In the genomic region with DNA sequence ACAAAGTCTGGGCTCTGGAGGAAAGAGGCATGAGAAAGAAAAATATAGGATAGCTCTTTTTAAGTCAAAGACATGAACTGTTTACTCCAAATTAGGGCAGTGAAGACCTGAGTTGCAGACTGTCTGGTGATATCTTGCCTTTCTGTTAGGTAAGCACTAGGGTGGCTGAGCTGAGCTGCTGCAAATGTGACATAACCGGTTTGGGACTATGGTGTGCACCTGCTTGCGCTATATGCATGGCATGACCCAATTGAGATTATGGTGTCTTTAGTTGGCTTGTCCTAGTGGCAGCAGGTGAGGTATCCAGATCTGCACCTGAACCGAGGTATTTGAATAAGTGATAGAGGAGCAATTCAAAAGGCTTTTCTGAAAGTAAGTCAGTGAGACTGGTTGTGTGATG, we compare ENCODE assay signal across 28 cellular contexts.
"Had no signal": no experiment of that assay in that cellular context is flagged by ENCODE, and none has a peak within 500 bp of the region (broad histone marks: within the 10 kb centered on the region; RNA-seq: fewer than 3 reads in every experiment).

No MANE protein-coding gene starts in this region.

- H3K4me3 ChIP-seq: esophagus squamous epithelium, hepatocyte, ovary, right lobe of liver, skin epidermis, testis, vagina had no signal

- H3K4me1 ChIP-seq: esophagus squamous epithelium, right lobe of liver, testis, vagina had no signal

- H3K4me1 Mint-ChIP-seq: central memory CD8-positive, alpha-beta T cell had no signal

- DNase-seq: activated CD4-positive, alpha-beta T cell treated with anti-CD3 and anti-CD28 coated beads for 48 hours; activated CD4-positive, alpha-beta T cell treated with anti-CD3 and anti-CD28 coated beads, Interleukin-2, amount 50 U/mL, for 48 hours; activated CD8-positive, alpha-beta memory T cell treated with anti-CD3 and anti-CD28 coated beads for 24 hours; activated effector memory CD4-positive, alpha-beta T cell treated with Interleukin-2 at 50 U/mL for 16 hours; activated naive CD4-positive, alpha-beta T cell treated with Interleukin-2 at 50 U/mL for 16 hours; anterior cingulate cortex; endodermal cell; esophagus squamous epithelium; glutamatergic neuron; left cardiac atrium; left ventricle myocardium superior; nephron progenitor cell; ovary; right lobe of liver; stimulated activated CD4-positive, alpha-beta T cell treated with anti-CD3 and anti-CD28 coated beads, Interleukin-12 subunit alpha, Interleukin-12 subunit beta, amount 100 ng/mL, for 4 hours; stimulated activated CD4-positive, alpha-beta T cell treated with anti-CD3 and anti-CD28 coated beads, Interleukin-4, amount 100 ng/mL, for 1 hour; stimulated activated naive CD8-positive, alpha-beta T cell treated with anti-CD3 and anti-CD28 coated beads, Interleukin-15, Interleukin-2, amounts not matched to agents 100 U/mL and 50 U/mL, for 24 hours; testis; WERI-Rb-1 had no signal

- ATAC-seq: activated CD4-positive, CD25-positive, alpha-beta regulatory T cell treated with anti-CD3 and anti-CD28 coated beads, Interleukin-2, amount 50 U/mL, for 24 hours; left cardiac atrium; left ventricle myocardium superior; right lobe of liver; stimulated activated naive CD8-positive, alpha-beta T cell treated with anti-CD3 and anti-CD28 coated beads, Interleukin-15, Interleukin-2, amounts not matched to agents 100 U/mL and 50 U/mL, for 24 hours had no signal

- H3K27me3 Mint-ChIP-seq: activated naive CD8-positive, alpha-beta T cell; dendritic cell treated with granulocyte-macrophage colony-stimulating factor and Interleukin-4, amounts not matched to agents 40 ng/mL and 50 ng/mL, for 4 days; progenitor cell of endocrine pancreas; type B pancreatic cell had no signal

- H3K4me3 Mint-ChIP-seq: activated naive CD8-positive, alpha-beta T cell; central memory CD8-positive, alpha-beta T cell; dendritic cell treated with granulocyte-macrophage colony-stimulating factor and Interleukin-4, amounts not matched to agents 40 ng/mL and 50 ng/mL, for 4 days; endodermal cell; nephron progenitor cell; type B pancreatic cell had no signal

- H3K27me3 ChIP-seq: esophagus squamous epithelium, hepatocyte, ovary, right lobe of liver, testis, vagina had no signal

- H3K36me3 ChIP-seq: esophagus squamous epithelium, ovary, right lobe of liver, vagina, WERI-Rb-1 had no signal

- H3K9me3 ChIP-seq: esophagus squamous epithelium, ovary, right lobe of liver, testis, vagina had no signal

- H3K9me3 Mint-ChIP-seq: central memory CD8-positive, alpha-beta T cell; dendritic cell treated with granulocyte-macrophage colony-stimulating factor and Interleukin-4, amounts not matched to agents 40 ng/mL and 50 ng/mL, for 4 days; type B pancreatic cell had no signal

- H3K36me3 Mint-ChIP-seq: activated naive CD8-positive, alpha-beta T cell; type B pancreatic cell had no signal

- H3K27ac Mint-ChIP-seq: activated naive CD8-positive, alpha-beta T cell; dendritic cell treated with granulocyte-macrophage colony-stimulating factor and Interleukin-4, amounts not matched to agents 40 ng/mL and 50 ng/mL, for 4 days; endodermal cell; nephron progenitor cell; progenitor cell of endocrine pancreas; type B pancreatic cell had no signal

- H3K27ac ChIP-seq: esophagus squamous epithelium, hepatocyte, ovary, right lobe of liver, skin epidermis, testis, vagina, WERI-Rb-1 had no signal
